In genomic region chr5:151917931-151918330, GRCh38 we compare ENCODE assay signal across 25 cellular contexts. TPM values are rescaled to one million over a fixed set of nuclear protein-coding genes. Genes with fewer than 3 reads are reported as not detected.
"Had no signal": no experiment of that assay in that cellular context is flagged by ENCODE, and none has a peak within 500 bp of the region (broad histone marks: within the 10 kb centered on the region; RNA-seq: fewer than 3 reads in every experiment).

No MANE protein-coding gene starts in this region.

- H3K27ac Mint-ChIP-seq: activated CD8-positive, alpha-beta T cell treated with anti-CD3 and anti-CD28 coated beads for 36 hours; activated naive CD4-positive, alpha-beta T cell treated with anti-CD3 and anti-CD28 coated beads for 36 hours; activated T-cell treated with anti-CD3 and anti-CD28 coated beads, Interleukin-2, amount 50 U/mL, for 24 hours; immature natural killer cell; nephron had no signal

- ATAC-seq: activated CD8-positive, alpha-beta T cell treated with anti-CD3 and anti-CD28 coated beads for 36 hours; stimulated activated naive CD8-positive, alpha-beta T cell treated with anti-CD3 and anti-CD28 coated beads, Interleukin-15, Interleukin-2, amounts not matched to agents 100 U/mL and 50 U/mL, for 24 hours had no signal

- H3K36me3 Mint-ChIP-seq: brain, immature natural killer cell had no signal

- H3K9me3 ChIP-seq: left ventricle myocardium inferior, tibial nerve, uterus had no signal

- H3K9me3 Mint-ChIP-seq: activated CD8-positive, alpha-beta T cell treated with anti-CD3 and anti-CD28 coated beads for 36 hours; activated naive CD4-positive, alpha-beta T cell treated with anti-CD3 and anti-CD28 coated beads for 36 hours; activated T-cell treated with anti-CD3 and anti-CD28 coated beads, Interleukin-2, amount 50 U/mL, for 24 hours; nephron had no signal

- H3K27ac ChIP-seq: dorsolateral prefrontal cortex, left ventricle myocardium inferior, tibial nerve, uterus had no signal

- H3K4me3 ChIP-seq: dorsolateral prefrontal cortex, left ventricle myocardium inferior, tibial nerve, uterus had no signal

- H3K4me3 Mint-ChIP-seq: activated CD8-positive, alpha-beta T cell treated with anti-CD3 and anti-CD28 coated beads for 36 hours; activated naive CD4-positive, alpha-beta T cell treated with anti-CD3 and anti-CD28 coated beads for 36 hours; activated T-cell treated with anti-CD3 and anti-CD28 coated beads, Interleukin-2, amount 50 U/mL, for 24 hours; immature natural killer cell; nephron had no signal

- H3K4me1 Mint-ChIP-seq: immature natural killer cell, nephron had no signal

- H3K27me3 ChIP-seq: tibial nerve, uterus had no signal

- H3K36me3 ChIP-seq: left ventricle myocardium inferior, tibial nerve, uterus had no signal

- DNase-seq: activated CD4-positive, alpha-beta T cell treated with anti-CD3 and anti-CD28 coated beads for 48 hours; activated CD4-positive, CD25-positive, alpha-beta regulatory T cell; activated CD8-positive, alpha-beta T cell treated with anti-CD3 and anti-CD28 coated beads for 36 hours; activated naive CD4-positive, alpha-beta T cell treated with anti-CD3 and anti-CD28 coated beads for 36 hours; activated T-cell treated with anti-CD3 and anti-CD28 coated beads, Interleukin-2, amount 50 U/mL, for 24 hours; central memory CD4-positive, alpha-beta T cell; dorsolateral prefrontal cortex; erythroblast; hypothalamus; immature natural killer cell; kidney glomerular epithelial cell; left ventricle myocardium inferior; mammary epithelial cell; midbrain; stimulated activated CD4-positive, alpha-beta T cell treated with anti-CD3 and anti-CD28 coated beads, Interleukin-12 subunit alpha, Interleukin-12 subunit beta, amount 100 ng/mL, for 4 hours; stimulated activated CD4-positive, alpha-beta T cell treated with anti-CD3 and anti-CD28 coated beads, Interleukin-1b, Interleukin-23, amount 100 ng/mL, for 48 hours; stimulated activated CD8-positive, alpha-beta memory T cell treated with anti-CD3 and anti-CD28 coated beads, Interleukin-4, amount 100 ng/mL, for 48 hours; stimulated activated naive CD8-positive, alpha-beta T cell treated with anti-CD3 and anti-CD28 coated beads, Interleukin-15, Interleukin-2, amounts not matched to agents 100 U/mL and 50 U/mL, for 24 hours; substantia nigra; uterus had no signal

- H3K4me1 ChIP-seq: left ventricle myocardium inferior, tibial nerve, uterus had no signal

RNA-seq across cellular contexts. Expression of gene GLRA1, which starts 6.7 kb away (rescaled TPM):
- total RNA-seq: activated CD8-positive, alpha-beta T cell treated with anti-CD3 and anti-CD28 coated beads for 36 hours; activated naive CD4-positive, alpha-beta T cell treated with anti-CD3 and anti-CD28 coated beads for 36 hours; left ventricle myocardium inferior; mammary epithelial cell; omental fat pad; posterior vena cava; tibial nerve; uterus had no signal
